ENCODE assay signal across 11 cellular contexts in the genomic region with DNA sequence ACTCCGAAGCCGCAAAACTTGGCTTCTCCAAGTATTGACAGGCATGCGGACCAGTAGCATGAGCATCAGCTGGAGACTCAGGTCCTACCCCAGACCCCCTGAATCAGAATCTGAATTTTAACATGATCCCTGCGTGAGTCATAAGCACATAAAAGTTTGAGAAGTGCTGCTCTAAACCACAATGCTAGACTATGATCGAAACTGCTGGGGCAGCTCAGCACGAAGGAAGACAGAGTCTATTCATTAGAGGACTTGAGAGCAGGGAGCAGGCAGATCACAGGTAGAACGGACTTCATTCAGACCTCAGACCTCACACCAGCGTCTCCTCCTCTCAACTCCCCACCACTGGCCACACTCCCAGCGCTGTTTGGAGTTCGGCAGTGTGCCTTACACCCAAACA. TPM values are rescaled to one million over a fixed set of nuclear protein-coding genes. Genes with fewer than 3 reads are reported as not detected.
A peak's percentile ranks its signal among the peaks of the same experiment; 100 is the strongest.
DNase-seq lines count a peak whose midpoint lies in the region; ATAC-seq, FAIRE-seq and TF ChIP-seq lines count a peak whose summit lies in the region.
"Had no signal": no experiment of that assay in that cellular context is flagged by ENCODE, and none has a peak within 500 bp of the region (broad histone marks: within the 10 kb centered on the region; RNA-seq: fewer than 3 reads in every experiment).

No MANE protein-coding gene starts in this region.

- no peaks in the 10 kb centered on the region for H4K20me1 ChIP-seq in HepG2 (ENCODE audit: insufficient read depth, low read length)

- TF ChIP-seq POLR2A in HepG2 (IDR thresholded peaks at IDR 0.05; ENCODE audit: insufficient read depth in 1 of 2, low read depth in 2 of 2, low read length in 2 of 2) = no peak
- no peak for TF ChIP-seq POLR2A in spleen (IDR thresholded peaks at IDR 0.05)

- no peak overlapping the region for H3K4me2 ChIP-seq in HepG2 (ENCODE audit: low read depth, low read length)

- H3K36me3 ChIP-seq in muscle layer of duodenum (ENCODE audit: control insufficient read depth in 1 of 2, insufficient read depth in 2 of 2, low read length in 2 of 2) (peaks cover 22 to 27% of the 10 kb centered on the region in 2 donors), HepG2 (replicated peaks in 1 of 2; ENCODE audit: control insufficient read depth in 1 of 2, insufficient read depth in 2 of 2, low read length in 2 of 2) (peaks cover 9 to 63% of the 10 kb centered on the region in 2 experiments), spleen (peaks cover 0 to 98% (median 51%) of the 10 kb centered on the region in 6 donors)

- CTCF ChIA-PET in HepG2 (lab: Yijun Ruan, JAX; ENCODE audit: low intra/inter-chr PET ratio, low total read pairs) = no interaction called here

- H3K4me1 ChIP-seq in muscle layer of duodenum (ENCODE audit: control insufficient read depth in 1 of 2, insufficient read depth in 2 of 2, low read length in 2 of 2) = peaks cover 7 to 63% of the 10 kb centered on the region in 2 donors
- peaks cover 26% of the 10 kb centered on the region for H3K4me1 ChIP-seq in HepG2 (ENCODE audit: insufficient read depth, low read length)
- peaks cover 0 to 71% (median 31%) of the 10 kb centered on the region in 6 donors for H3K4me1 ChIP-seq in spleen

- WGBS in HepG2 (ENCODE audit: low lambda C conversion rate) = 90% methylated on average over 10 of the region's 10 CpGs
- 69 to 82% (median 72%) methylated on average over 10 of the region's 10 CpGs for WGBS in spleen, 5 donors

- POLR2A ChIA-PET in HepG2 (lab: Yijun Ruan, JAX) = interaction anchor here (0.7 kb wide), 1 partner anchor 17 kb away, joined by 3 read pairs; no protein-coding TSS in a partner anchor

- H3K27ac ChIP-seq in muscle layer of duodenum (ENCODE audit: low read length) (peak overlapping the region; percentile 32), HepG2 (ENCODE audit: extremely low read length, insufficient read depth, low read length) (no peak overlapping the region), spleen (no peak overlapping the region)
- H3K27ac ChIP-seq: VCaP had no signal

- no peak for TF ChIP-seq EP300 in HepG2 (IDR thresholded peaks at IDR 0.05; ENCODE audit: low read depth in 2 of 2, low read length in 2 of 2)
- TF ChIP-seq EP300 in HepG2 (CRISPR knock-in tag; IDR thresholded peaks at IDR 0.05; ENCODE audit: borderline replicate concordance) = no peak

- peak; percentile 75 for ATAC-seq in HG02852 (IDR thresholded peaks at IDR 0.05; ENCODE audit: unreplicated experiment)
- ATAC-seq in HG03439 (IDR thresholded peaks at IDR 0.05; ENCODE audit: unreplicated experiment) = no peak
- ATAC-seq in HepG2 = no peak

- no peak overlapping the region for H2AFZ ChIP-seq in HepG2 (ENCODE audit: low read length)

- H3K27me3 ChIP-seq in muscle layer of duodenum (ENCODE audit: low read depth, low read length) (no peaks in the 10 kb centered on the region), HepG2 (ENCODE audit: control insufficient read depth in 1 of 2, insufficient read depth in 2 of 2, low read length in 2 of 2) (no peaks in the 10 kb centered on the region), spleen (replicated peaks in 1 of 7) (no peaks in the 10 kb centered on the region)

- BruUV-seq in HepG2 (replicated peaks; lab: Mats Ljungman, UMichigan) = no TSS peak

- no peaks in the 10 kb centered on the region for H3K79me2 ChIP-seq in HepG2 (ENCODE audit: insufficient read depth, low read length)

- H3K9ac ChIP-seq in HepG2 (ENCODE audit: insufficient read depth, low read depth, low read length) = no peak overlapping the region

- intact Hi-C loops in HepG2 (cut with micrococcal nuclease; ENCODE audit: unreplicated experiment) = no loop called here
- intact Hi-C loops in spleen (cut with DNase I; ENCODE audit: low total_unique reads) = no loop called here

- TF ChIP-seq CTCF in HepG2 (CRISPR knock-in tag; IDR thresholded peaks at IDR 0.05) (no peak), spleen (IDR thresholded peaks at IDR 0.05 in 8 of 11, conservative IDR thresholded peaks at IDR 0.05 in 3 of 11) (no peak)

- in situ Hi-C loops in HepG2 (cut with HindIII; ENCODE audit: extremely low pct_ligation_motif_present, low pct_unique_long_range_greater_than_20kb) = no loop called here

- FAIRE-seq in HepG2 (lab: Jason Lieb, UNC) = no peak
- FAIRE-seq: endothelial cell of umbilical vein had no signal

- H3K9me3 ChIP-seq in muscle layer of duodenum (ENCODE audit: control insufficient read depth in 1 of 2, low read length in 2 of 2) = no peaks in the 10 kb centered on the region
- no peaks in the 10 kb centered on the region for H3K9me3 ChIP-seq in HepG2 (ENCODE audit: low read length)
- H3K9me3 ChIP-seq in spleen = no peaks in the 10 kb centered on the region

- DNase-seq in EH (ENCODE audit: low read depth) = peak; percentile 86
- DNase-seq in activated T-helper 9 cell treated with anti-CD3 and anti-CD28 coated beads, Interleukin-2, amount 50 U/mL, for 16 hours (ENCODE audit: low read depth) = peak; percentile 33
- DNase-seq in HepG2 (ENCODE audit: low spot score) = no peak
- no peak for DNase-seq in COLO668 (lab: John Stamatoyannopoulos, UW; ENCODE audit: unreplicated experiment)
- DNase-seq in spleen = no peak
- DNase-seq: NCI-H146 had no signal

- TF ChIP-seq RAD21 in HepG2 (CRISPR knock-in tag; IDR thresholded peaks at IDR 0.05) = no peak

- H3K4me3 ChIP-seq in muscle layer of duodenum (ENCODE audit: low read depth in 1 of 2, low read length in 2 of 2) = no peak overlapping the region
- H3K4me3 ChIP-seq in HepG2 (replicated peaks in 1 of 3; ENCODE audit: insufficient read depth in 1 of 3, low read depth in 2 of 3, low read length in 3 of 3) = no peak overlapping the region
- no peak overlapping the region for H3K4me3 ChIP-seq in spleen

RNA-seq across cellular contexts. Expression of gene CAMK2G, which starts 16.9 kb away (rescaled TPM):
- total RNA-seq in HepG2 (2016; rRNA removed; fragmentation: Illumina TruSeq; extraction: Trizol) (13.0 and 15.9 TPM in 2 replicates), spleen (10 to 100 TPM; 32.7 to 55.2 (median 45.8) TPM)
- total RNA-seq in HepG2 (2016; cell fraction: cytosol; rRNA removed; fragmentation: Illumina TruSeq; extraction: Trizol; ENCODE audit: low read depth) = 4.7 and 5.8 TPM in 2 replicates
- 10.6 and 15.6 TPM in 2 replicates for total RNA-seq in HepG2 (2016; cell fraction: insoluble cytoplasmic fraction; rRNA removed; fragmentation: Illumina TruSeq; extraction: Trizol)
- 10.3 and 11.5 TPM in 2 replicates for total RNA-seq in HepG2 (2016; cell fraction: membrane; rRNA removed; fragmentation: Illumina TruSeq; extraction: Trizol)
- 16.8 and 19.6 TPM in 2 replicates for total RNA-seq in HepG2 (2016; cell fraction: nucleus; rRNA removed; fragmentation: Illumina TruSeq; extraction: Trizol)
- polyA plus RNA-seq in HepG2 (2011; rRNA removed) (18.8 and 19.3 TPM in 2 replicates), spleen (10 to 100 TPM; 10.4 to 18.0 (median 17.1) TPM)
- 15.0 and 15.2 TPM in 2 replicates for polyA plus RNA-seq in HepG2 (2011; cell fraction: cytosol; rRNA removed)
- polyA plus RNA-seq in HepG2 (2011; cell fraction: nucleus; rRNA removed) = 53.3 and 57.3 TPM in 2 replicates
- 10.4 and 10.5 TPM in 2 replicates for polyA plus RNA-seq in HepG2 (2012)
- polyA plus RNA-seq in HepG2 (2016; cell fraction: cytosol; fragmentation: Illumina TruSeq; extraction: Trizol; ENCODE audit: low read depth) = 4.0 TPM in 2 replicates
- polyA plus RNA-seq in HepG2 (2016; cell fraction: insoluble cytoplasmic fraction; fragmentation: Illumina TruSeq; extraction: Trizol; ENCODE audit: low read depth) = 9.8 and 10.5 TPM in 2 replicates
- 5.7 and 6.7 TPM in 2 replicates for polyA plus RNA-seq in HepG2 (2016; cell fraction: membrane; fragmentation: Illumina TruSeq; extraction: Trizol; ENCODE audit: low read depth)
- 46.0 and 46.5 TPM in 2 replicates for polyA plus RNA-seq in HepG2 (2016; cell fraction: nucleus; fragmentation: Illumina TruSeq; extraction: Trizol; ENCODE audit: insufficient read depth, low read depth)
- polyA minus RNA-seq in HepG2 (2011; rRNA and poly(A)+ RNA removed; ENCODE audit: low replicate concordance) = 17.4 and 41.1 TPM in 2 replicates
- polyA minus RNA-seq in HepG2 (2011; cell fraction: cytosol; rRNA and poly(A)+ RNA removed) = 7.7 and 8.2 TPM in 2 replicates
- polyA minus RNA-seq in HepG2 (2011; cell fraction: nucleus; rRNA and poly(A)+ RNA removed) = 17.5 and 19.6 TPM in 2 replicates

RNA-seq across cellular contexts. Expression of gene NDST2, which starts 46.0 kb away (rescaled TPM):
- total RNA-seq in HepG2 (2016; rRNA removed; fragmentation: Illumina TruSeq; extraction: Trizol) (5.6 and 10.7 TPM in 2 replicates), spleen (100 to 1,000 TPM in 5 of 7 donors, 10 to 100 TPM in 2; 84.6 to 159 (median 117) TPM)
- 16.0 and 17.7 TPM in 2 replicates for total RNA-seq in HepG2 (2016; cell fraction: cytosol; rRNA removed; fragmentation: Illumina TruSeq; extraction: Trizol; ENCODE audit: low read depth)
- 5.8 and 12.0 TPM in 2 replicates for total RNA-seq in HepG2 (2016; cell fraction: insoluble cytoplasmic fraction; rRNA removed; fragmentation: Illumina TruSeq; extraction: Trizol)
- 14.8 and 15.7 TPM in 2 replicates for total RNA-seq in HepG2 (2016; cell fraction: membrane; rRNA removed; fragmentation: Illumina TruSeq; extraction: Trizol)
- 12.9 and 13.7 TPM in 2 replicates for total RNA-seq in HepG2 (2016; cell fraction: nucleus; rRNA removed; fragmentation: Illumina TruSeq; extraction: Trizol)
- polyA plus RNA-seq in HepG2 (2011; rRNA removed) (25.5 and 30.1 TPM in 2 replicates), spleen (10 to 100 TPM; 10.9 to 21.7 (median 12.3) TPM)
- 15.0 and 15.4 TPM in 2 replicates for polyA plus RNA-seq in HepG2 (2011; cell fraction: cytosol; rRNA removed)
- 56.8 and 69.5 TPM in 2 replicates for polyA plus RNA-seq in HepG2 (2011; cell fraction: nucleus; rRNA removed)
- 12.6 and 13.9 TPM in 2 replicates for polyA plus RNA-seq in HepG2 (2012)
- 16.0 and 16.1 TPM in 2 replicates for polyA plus RNA-seq in HepG2 (2016; cell fraction: cytosol; fragmentation: Illumina TruSeq; extraction: Trizol; ENCODE audit: low read depth)
- polyA plus RNA-seq in HepG2 (2016; cell fraction: insoluble cytoplasmic fraction; fragmentation: Illumina TruSeq; extraction: Trizol; ENCODE audit: low read depth) = 6.2 and 6.4 TPM in 2 replicates
- polyA plus RNA-seq in HepG2 (2016; cell fraction: membrane; fragmentation: Illumina TruSeq; extraction: Trizol; ENCODE audit: low read depth) = 9.1 and 12.0 TPM in 2 replicates
- 24.6 and 30.8 TPM in 2 replicates for polyA plus RNA-seq in HepG2 (2016; cell fraction: nucleus; fragmentation: Illumina TruSeq; extraction: Trizol; ENCODE audit: insufficient read depth, low read depth)
- polyA minus RNA-seq in HepG2 (2011; rRNA and poly(A)+ RNA removed; ENCODE audit: low replicate concordance) = 20.2 and 41.2 TPM in 2 replicates
- 10.4 and 10.5 TPM in 2 replicates for polyA minus RNA-seq in HepG2 (2011; cell fraction: cytosol; rRNA and poly(A)+ RNA removed)
- 55.5 and 70.7 TPM in 2 replicates for polyA minus RNA-seq in HepG2 (2011; cell fraction: nucleus; rRNA and poly(A)+ RNA removed)

RNA-seq across cellular contexts. Expression of gene PLAU, which starts 53.5 kb away (rescaled TPM):
- total RNA-seq in HepG2 (2016; rRNA removed; fragmentation: Illumina TruSeq; extraction: Trizol) = 4.8 and 11.2 TPM in 2 replicates
- 1.9 and 6.6 TPM in 2 replicates for total RNA-seq in HepG2 (2016; cell fraction: cytosol; rRNA removed; fragmentation: Illumina TruSeq; extraction: Trizol; ENCODE audit: low read depth)
- total RNA-seq in HepG2 (2016; cell fraction: insoluble cytoplasmic fraction; rRNA removed; fragmentation: Illumina TruSeq; extraction: Trizol) = 5.2 and 16.9 TPM in 2 replicates
- 4.7 and 7.7 TPM in 2 replicates for total RNA-seq in HepG2 (2016; cell fraction: membrane; rRNA removed; fragmentation: Illumina TruSeq; extraction: Trizol)
- 9.1 and 18.5 TPM in 2 replicates for total RNA-seq in HepG2 (2016; cell fraction: nucleus; rRNA removed; fragmentation: Illumina TruSeq; extraction: Trizol)
- polyA plus RNA-seq in HepG2 (2011; rRNA removed) = 0.37 and 0.45 TPM in 2 replicates
- 0.39 and 0.50 TPM in 2 replicates for polyA plus RNA-seq in HepG2 (2011; cell fraction: cytosol; rRNA removed)
- 0.51 and 0.62 TPM in 2 replicates for polyA plus RNA-seq in HepG2 (2011; cell fraction: nucleus; rRNA removed)
- 0.13 and 0.16 TPM in 2 replicates for polyA plus RNA-seq in HepG2 (2012)
- 1.0 and 2.5 TPM in 2 replicates for polyA plus RNA-seq in HepG2 (2016; cell fraction: cytosol; fragmentation: Illumina TruSeq; extraction: Trizol; ENCODE audit: low read depth)
- polyA plus RNA-seq in HepG2 (2016; cell fraction: insoluble cytoplasmic fraction; fragmentation: Illumina TruSeq; extraction: Trizol; ENCODE audit: low read depth) = 4.9 and 5.1 TPM in 2 replicates
- polyA plus RNA-seq in HepG2 (2016; cell fraction: membrane; fragmentation: Illumina TruSeq; extraction: Trizol; ENCODE audit: low read depth) = 2.7 and 3.5 TPM in 2 replicates
- polyA plus RNA-seq in HepG2 (2016; cell fraction: nucleus; fragmentation: Illumina TruSeq; extraction: Trizol; ENCODE audit: insufficient read depth, low read depth) = 18.1 and 26.1 TPM in 2 replicates
- 0.10 and 5.1 TPM in 2 replicates for polyA minus RNA-seq in HepG2 (2011; rRNA and poly(A)+ RNA removed; ENCODE audit: low replicate concordance)
- not detected in 2 replicates for polyA minus RNA-seq in HepG2 (2011; cell fraction: cytosol; rRNA and poly(A)+ RNA removed)
- 0.13 TPM in 1 of 2 replicates, not detected in the other for polyA minus RNA-seq in HepG2 (2011; cell fraction: nucleus; rRNA and poly(A)+ RNA removed)
- total RNA-seq in spleen = 10 to 100 TPM; 19.1 to 95.0 (median 40.7) TPM
- 10 to 100 TPM in 2 of 3 donors, 1 to 10 TPM in 1; 9.6 to 18.3 (median 16.8) TPM for polyA plus RNA-seq in spleen

Comparison
In these comparisons a context has a peak if more than half of its experiments do, and no peak if none do; other contexts are left out.
1. DNase-seq: peak in EH (single experiment) and activated T-helper 9 cell treated with anti-CD3 and anti-CD28 coated beads, Interleukin-2, amount 50 U/mL, for 16 hours (single experiment); none in HepG2 (single experiment), COLO668 (single experiment) and spleen (single experiment).
2. RNA of gene NDST2, which starts 46.0 kb away (total RNA-seq): 84.6 to 159 TPM in spleen; 5.6 to 17.7 TPM in HepG2; every median in the first group is over 4 times any median in the second.